Comparison of ENCODE assay signal across 8 cellular contexts in genomic region chr5:139341689-139342422, GRCh38. TPM values are rescaled to one million over a fixed set of nuclear protein-coding genes. Genes with fewer than 3 reads are reported as not detected.
A peak's percentile ranks its signal among the peaks of the same experiment; 100 is the strongest.
DNase-seq lines count a peak whose midpoint lies in the region; ATAC-seq and TF ChIP-seq lines count a peak whose summit lies in the region.

Gene PAIP2 (plus strand): TSS chr5:139341854. CDS start chr5:139363785, 21,931 bp downstream.

- peaks cover 6% of the 10 kb centered on the region for H3K36me3 ChIP-seq in thymus (ENCODE audit: control insufficient read depth, insufficient read depth)

- H3K4me3 Mint-ChIP-seq in activated naive CD8-positive, alpha-beta T cell, result peak within 1 kb of the TSS; percentile 98
- H3K4me3 Mint-ChIP-seq in glutamatergic neuron (ENCODE audit: unreplicated experiment), result peak within 1 kb of the TSS; percentile 99
- peak within 1 kb of the TSS; percentile 98 for H3K4me3 Mint-ChIP-seq in osteocyte (ENCODE audit: unreplicated experiment)

- peak; percentile 88 for ATAC-seq in HG02623 (IDR thresholded peaks at IDR 0.05; ENCODE audit: unreplicated experiment)

- no peaks in the 10 kb centered on the region for H3K9me3 Mint-ChIP-seq in activated naive CD8-positive, alpha-beta T cell (ENCODE audit: low read depth)
- H3K9me3 Mint-ChIP-seq in glutamatergic neuron (ENCODE audit: unreplicated experiment), result peaks cover 9% of the 10 kb centered on the region
- no peaks in the 10 kb centered on the region for H3K9me3 Mint-ChIP-seq in osteocyte (ENCODE audit: unreplicated experiment)

- H3K4me1 ChIP-seq in thymus (ENCODE audit: control insufficient read depth, insufficient read depth, low read length), result peaks cover 8% of the 10 kb centered on the region

- WGBS in thymus, result under 1% methylated on average over 66 of the region's 66 CpGs

- H3K27ac Mint-ChIP-seq in activated naive CD8-positive, alpha-beta T cell, result peak within 1 kb of the TSS; percentile 99
- H3K27ac Mint-ChIP-seq in glutamatergic neuron (ENCODE audit: unreplicated experiment) (peak within 1 kb of the TSS; percentile 100), osteocyte (ENCODE audit: unreplicated experiment) (peak within 1 kb of the TSS; percentile 99)

- DNase-seq in GM12864 (ENCODE audit: low read depth), result peak; percentile 91
- DNase-seq in NCI-H1105 (lab: John Stamatoyannopoulos, UW), result peak; percentile 91
- peak; percentile 94 for DNase-seq in SKM-1 treated with dmso at 0.1 percent for 144 hours (lab: John Stamatoyannopoulos, UW; ENCODE audit: unreplicated experiment)
- DNase-seq in glutamatergic neuron, result peak; percentile 97
- DNase-seq in osteocyte (ENCODE audit: extremely low spot score, unreplicated experiment), result peak; percentile 98

- peaks cover 57% of the 10 kb centered on the region for H3K4me1 Mint-ChIP-seq in activated naive CD8-positive, alpha-beta T cell (ENCODE audit: low read depth)
- H3K4me1 Mint-ChIP-seq in glutamatergic neuron (ENCODE audit: low read depth, unreplicated experiment), result peaks cover 19% of the 10 kb centered on the region
- H3K4me1 Mint-ChIP-seq in osteocyte (ENCODE audit: unreplicated experiment), result peaks cover 41% of the 10 kb centered on the region

- peak within 1 kb of the TSS; percentile 93 for H3K4me3 ChIP-seq in GM12864 (ENCODE audit: low read depth, low read length)
- peak within 1 kb of the TSS; percentile 85 for H3K4me3 ChIP-seq in thymus (ENCODE audit: low read length)

- TF ChIP-seq CTCF in GM12864 (IDR thresholded peaks at IDR 0.05; ENCODE audit: low read depth, low read length, missing control alignments), result peak; percentile 77
- peak; percentile 63 for TF ChIP-seq CTCF in glutamatergic neuron (IDR thresholded peaks at IDR 0.05; ENCODE audit: partially characterized antibody, unreplicated experiment)
- peak; percentile 74 for TF ChIP-seq CTCF in osteocyte (IDR thresholded peaks at IDR 0.05)

- no peaks in the 10 kb centered on the region for H3K27me3 ChIP-seq in thymus (ENCODE audit: control insufficient read depth, insufficient read depth)

- no peaks in the 10 kb centered on the region for H3K9me3 ChIP-seq in thymus (ENCODE audit: control insufficient read depth)

- H3K27ac ChIP-seq in thymus (ENCODE audit: low read depth), result peak within 1 kb of the TSS; percentile 99

- H3K27me3 Mint-ChIP-seq in activated naive CD8-positive, alpha-beta T cell, result no peaks in the 10 kb centered on the region
- H3K27me3 Mint-ChIP-seq in glutamatergic neuron (ENCODE audit: unreplicated experiment), result peaks cover 7% of the 10 kb centered on the region
- no peaks in the 10 kb centered on the region for H3K27me3 Mint-ChIP-seq in osteocyte (ENCODE audit: unreplicated experiment)

- H3K36me3 Mint-ChIP-seq in activated naive CD8-positive, alpha-beta T cell, result peaks cover 7% of the 10 kb centered on the region
- H3K36me3 Mint-ChIP-seq in glutamatergic neuron (ENCODE audit: unreplicated experiment) (no peaks in the 10 kb centered on the region), osteocyte (ENCODE audit: unreplicated experiment) (peaks cover 12% of the 10 kb centered on the region)

RNA-seq across cellular contexts. Expression of gene PAIP2, which starts in this region (rescaled TPM):
- total RNA-seq in glutamatergic neuron (ENCODE audit: unreplicated experiment) (128 TPM), osteocyte (66.7 and 71.8 TPM in 2 replicates)
- polyA plus RNA-seq in thymus, result 155 TPM

Comparison
In these comparisons a context has a peak if more than half of its experiments do, and no peak if none do; other contexts are left out.
1. Peak in every context shown above with its lines: DNase-seq, ATAC-seq, H3K4me3 ChIP-seq and H3K27ac ChIP-seq.